Comparison of ENCODE assay signal across 9 cellular contexts in genomic region chr1:156892190-156893047, GRCh38. TPM values are rescaled to one million over a fixed set of nuclear protein-coding genes. Genes with fewer than 3 reads are reported as not detected.
DNase-seq lines count a peak whose midpoint lies in the region; ATAC-seq, FAIRE-seq and TF ChIP-seq lines count a peak whose summit lies in the region.
"Had no signal": no experiment of that assay in that cellular context is flagged by ENCODE, and none has a peak within 500 bp of the region (broad histone marks: within the 10 kb centered on the region; RNA-seq: fewer than 3 reads in every experiment).

No MANE protein-coding gene starts in this region.

- H3K36me3 ChIP-seq in bronchial epithelial cell (ENCODE audit: control insufficient read depth, insufficient read depth, low read length) = no peaks in the 10 kb centered on the region

- TF ChIP-seq CTCF in activated B cell treated with CpG ODN at 0.5 μM for 24 hours (IDR thresholded peaks at IDR 0.05) (peak; percentile 32), bronchial epithelial cell (IDR thresholded peaks at IDR 0.05; ENCODE audit: insufficient read depth, low read length, severe bottlenecking) (peak; percentile 87)

- no peak for FAIRE-seq in bronchial epithelial cell (lab: Jason Lieb, UNC)
- FAIRE-seq: islet of Langerhans had no signal

- H3K27ac Mint-ChIP-seq in activated B cell treated with CpG ODN at 0.5 μM for 24 hours = no peak overlapping the region

- ATAC-seq in HG02759 (IDR thresholded peaks at IDR 0.05; ENCODE audit: unreplicated experiment) = peak; percentile 84
- peak; percentile 90 for ATAC-seq in activated B cell treated with CpG ODN at 0.5 μM for 24 hours (ENCODE audit: low read depth)
- no peak for ATAC-seq in GM18520 (IDR thresholded peaks at IDR 0.05; ENCODE audit: unreplicated experiment)

- DNase-seq in DMS 273 (lab: John Stamatoyannopoulos, UW; ENCODE audit: unreplicated experiment) = peak; percentile 97
- DNase-seq in NCI-H2171 (lab: John Stamatoyannopoulos, UW) = peak; percentile 80
- peak; percentile 70 for DNase-seq in activated B cell treated with CpG ODN at 0.5 μM for 24 hours
- peak; percentile 81 for DNase-seq in bronchial epithelial cell (ENCODE audit: low read depth)
- DNase-seq in iris pigment epithelial cell (ENCODE audit: low read depth) = peak; percentile 89
- peak; percentile 95 for DNase-seq in stimulated activated CD4-positive, alpha-beta T cell treated with anti-CD3 and anti-CD28 coated beads, Interleukin-15, amount 100 ng/mL, for 24 hours

- peak overlapping the region; percentile 24 for H3K4me3 ChIP-seq in bronchial epithelial cell (ENCODE audit: low read depth, low read length)

- H3K4me3 Mint-ChIP-seq in activated B cell treated with CpG ODN at 0.5 μM for 24 hours = peak overlapping the region; percentile 61

- intact Hi-C loops in activated B cell treated with CpG ODN at 0.5 μM for 24 hours (cut with micrococcal nuclease) = loop anchor here (5.0 kb wide), 2 partner anchors 35 to 80 kb away; no protein-coding TSS in a partner anchor

- peaks cover 9% of the 10 kb centered on the region for H3K4me1 Mint-ChIP-seq in activated B cell treated with CpG ODN at 0.5 μM for 24 hours

- peaks cover 64% of the 10 kb centered on the region for H3K27me3 Mint-ChIP-seq in activated B cell treated with CpG ODN at 0.5 μM for 24 hours

- peaks cover 2% of the 10 kb centered on the region for H3K27me3 ChIP-seq in bronchial epithelial cell (ENCODE audit: control insufficient read depth, insufficient read depth, low read length)

- no peaks in the 10 kb centered on the region for H3K9me3 Mint-ChIP-seq in activated B cell treated with CpG ODN at 0.5 μM for 24 hours

- CTCF ChIA-PET in activated B cell treated with CpG ODN at 0.5 μM for 24 hours (lab: Charles Lee) = interaction anchor here (0.6 to 4.2 kb wide), 3 partner anchors 11 to 203 kb away, joined by 3 to 53 read pairs (median 5); no protein-coding TSS in a partner anchor

- POLR2A ChIA-PET in activated B cell treated with CpG ODN at 0.5 μM for 24 hours (lab: Charles Lee) = no interaction called here

- H3K36me3 Mint-ChIP-seq in activated B cell treated with CpG ODN at 0.5 μM for 24 hours (ENCODE audit: low read depth) = no peaks in the 10 kb centered on the region

RNA-seq across cellular contexts. Expression of gene PEAR1, which starts 1.1 kb away (rescaled TPM):
- not detected in 2 replicates for total RNA-seq in activated B cell treated with CpG ODN at 0.5 μM for 24 hours
- total RNA-seq in bronchial epithelial cell = 1.8 TPM in 2 replicates

RNA-seq across cellular contexts. Expression of gene LRRC71, which starts 28.0 kb away (rescaled TPM):
- total RNA-seq in activated B cell treated with CpG ODN at 0.5 μM for 24 hours (not detected in 2 replicates), bronchial epithelial cell (not detected in 2 replicates)

RNA-seq across cellular contexts. Expression of gene NTRK1, which starts 31.8 kb away (rescaled TPM):
- total RNA-seq in activated B cell treated with CpG ODN at 0.5 μM for 24 hours (0.11 TPM in 1 of 2 replicates, not detected in the other), bronchial epithelial cell (not detected in 2 replicates)

RNA-seq across cellular contexts. Expression of gene INSRR, which starts 33.5 kb away (rescaled TPM):
- total RNA-seq in activated B cell treated with CpG ODN at 0.5 μM for 24 hours (not detected in 2 replicates), bronchial epithelial cell (not detected in 2 replicates)
